31 cellular contexts compared by ENCODE assay signal in genomic region chr6:119608994-119609393, GRCh38.
"Had no signal": no experiment of that assay in that cellular context is flagged by ENCODE, and none has a peak within 500 bp of the region (broad histone marks: within the 10 kb centered on the region; RNA-seq: fewer than 3 reads in every experiment).

No MANE protein-coding gene starts in this region.

- H3K27me3 ChIP-seq: esophagus squamous epithelium, heart right ventricle, testis, transverse colon had no signal

- H3K27ac Mint-ChIP-seq: activated CD4-positive, alpha-beta memory T cell treated with anti-CD3 and anti-CD28 coated beads, Interleukin-2, amount 10 ng/mL, durations not matched to agents 7 days and 5 days; activated CD4-positive, alpha-beta T cell treated with anti-CD3 and anti-CD28 coated beads, Interleukin-2, amount 10 ng/mL, durations not matched to agents 7 days and 5 days; activated naive CD4-positive, alpha-beta T cell treated with anti-CD3 and anti-CD28 coated beads, Interleukin-2, amount 50 U/mL, for 24 hours; activated naive CD8-positive, alpha-beta T cell treated with anti-CD3 and anti-CD28 coated beads, Interleukin-2, amount 50 U/mL, for 24 hours; activated T-helper 2 cell treated with anti-CD3 and anti-CD28 coated beads, Interferon-gamma antibody, Interleukin-2, Interleukin-4, amounts not matched to agents 10 μg/mL and 5 μg/mL and 100 μg/mL, durations not matched to agents 14 hours and 24 hours and 36 hours; dendritic cell treated with granulocyte-macrophage colony-stimulating factor and Interleukin-4, amounts not matched to agents 40 ng/mL and 50 ng/mL, for 4 days; naive thymus-derived CD8-positive, alpha-beta T cell; T-helper 1 cell treated with Interleukin-12 subunit alpha and Interleukin-12 subunit beta and Interleukin-4 antibody, amounts not matched to agents 30 μg/mL and 1 μg/mL, for 36 hours had no signal

- H3K4me1 Mint-ChIP-seq: activated naive CD4-positive, alpha-beta T cell treated with anti-CD3 and anti-CD28 coated beads, Interleukin-2, amount 50 U/mL, for 24 hours; neural crest cell had no signal

- H3K27me3 Mint-ChIP-seq: activated CD4-positive, alpha-beta memory T cell treated with anti-CD3 and anti-CD28 coated beads, Interleukin-2, amount 10 ng/mL, durations not matched to agents 7 days and 5 days; activated naive CD4-positive, alpha-beta T cell treated with anti-CD3 and anti-CD28 coated beads, Interleukin-2, amount 50 U/mL, for 24 hours; activated naive CD8-positive, alpha-beta T cell treated with anti-CD3 and anti-CD28 coated beads, Interleukin-2, amount 50 U/mL, for 24 hours; dendritic cell treated with granulocyte-macrophage colony-stimulating factor and Interleukin-4, amounts not matched to agents 40 ng/mL and 50 ng/mL, for 4 days; naive thymus-derived CD8-positive, alpha-beta T cell had no signal

- H3K9me3 ChIP-seq: esophagus squamous epithelium, heart right ventricle, testis, transverse colon had no signal

- DNase-seq: activated CD4-positive, alpha-beta memory T cell treated with anti-CD3 and anti-CD28 coated beads, Interleukin-2, amount 10 ng/mL, durations not matched to agents 7 days and 5 days; activated CD4-positive, alpha-beta T cell treated with anti-CD3 and anti-CD28 coated beads, Interleukin-2, amount 10 ng/mL, durations not matched to agents 7 days and 5 days; activated CD4-positive, CD25-positive, alpha-beta regulatory T cell treated with anti-CD3 and anti-CD28 coated beads, Interleukin-2, amount 50 U/mL, for 72 hours; activated CD8-positive, alpha-beta memory T cell treated with anti-CD3 and anti-CD28 coated beads, Interleukin-2, amount 50 U/mL, for 48 hours; activated naive CD8-positive, alpha-beta T cell treated with anti-CD3 and anti-CD28 coated beads, Interleukin-2, amount 50 U/mL, for 24 hours; activated T-cell treated with anti-CD3 and anti-CD28 coated beads, Interleukin-2, amount 50 U/mL, for 48 hours; amygdala; central memory CD4-positive, alpha-beta T cell; esophagus squamous epithelium; foreskin melanocyte; heart right ventricle; kidney; left colon; midbrain; naive thymus-derived CD8-positive, alpha-beta T cell; nucleus accumbens; right cardiac atrium; stimulated activated CD4-positive, alpha-beta T cell treated with anti-CD3 and anti-CD28 coated beads, Interleukin-15, amount 100 ng/mL, for 24 hours; stimulated activated naive CD8-positive, alpha-beta T cell treated with anti-CD3 and anti-CD28 coated beads, Interleukin-15, Interleukin-2, amounts not matched to agents 100 U/mL and 50 U/mL, for 24 hours; SW 1271; T-helper 9 cell; testis; transverse colon; WERI-Rb-1 had no signal

- H2AFZ ChIP-seq: parathyroid adenoma had no signal

- H3K4me3 Mint-ChIP-seq: activated CD4-positive, alpha-beta memory T cell treated with anti-CD3 and anti-CD28 coated beads, Interleukin-2, amount 10 ng/mL, durations not matched to agents 7 days and 5 days; activated CD4-positive, alpha-beta T cell treated with anti-CD3 and anti-CD28 coated beads, Interleukin-2, amount 10 ng/mL, durations not matched to agents 7 days and 5 days; activated naive CD4-positive, alpha-beta T cell treated with anti-CD3 and anti-CD28 coated beads, Interleukin-2, amount 50 U/mL, for 24 hours; activated naive CD8-positive, alpha-beta T cell treated with anti-CD3 and anti-CD28 coated beads, Interleukin-2, amount 50 U/mL, for 24 hours; dendritic cell treated with granulocyte-macrophage colony-stimulating factor and Interleukin-4, amounts not matched to agents 40 ng/mL and 50 ng/mL, for 4 days; naive thymus-derived CD8-positive, alpha-beta T cell; neural crest cell; T-helper 1 cell treated with Interleukin-12 subunit alpha and Interleukin-12 subunit beta and Interleukin-4 antibody, amounts not matched to agents 30 μg/mL and 1 μg/mL, for 36 hours had no signal

- H3K79me2 ChIP-seq: parathyroid adenoma had no signal

- H3K36me3 ChIP-seq: esophagus squamous epithelium, heart right ventricle, transverse colon, WERI-Rb-1 had no signal

- ATAC-seq: activated naive CD8-positive, alpha-beta T cell treated with anti-CD3 and anti-CD28 coated beads, Interleukin-2, amount 50 U/mL, for 24 hours; heart right ventricle; left colon; naive thymus-derived CD8-positive, alpha-beta T cell; right cardiac atrium; stimulated activated naive CD8-positive, alpha-beta T cell treated with anti-CD3 and anti-CD28 coated beads, Interleukin-15, Interleukin-2, amounts not matched to agents 100 U/mL and 50 U/mL, for 24 hours had no signal

- H3K36me3 Mint-ChIP-seq: activated naive CD4-positive, alpha-beta T cell treated with anti-CD3 and anti-CD28 coated beads, Interleukin-2, amount 50 U/mL, for 24 hours; naive thymus-derived CD8-positive, alpha-beta T cell had no signal

- H3K9me3 Mint-ChIP-seq: activated CD4-positive, alpha-beta memory T cell treated with anti-CD3 and anti-CD28 coated beads, Interleukin-2, amount 10 ng/mL, durations not matched to agents 7 days and 5 days; activated CD4-positive, alpha-beta T cell treated with anti-CD3 and anti-CD28 coated beads, Interleukin-2, amount 10 ng/mL, durations not matched to agents 7 days and 5 days; activated naive CD4-positive, alpha-beta T cell treated with anti-CD3 and anti-CD28 coated beads, Interleukin-2, amount 50 U/mL, for 24 hours; activated naive CD8-positive, alpha-beta T cell treated with anti-CD3 and anti-CD28 coated beads, Interleukin-2, amount 50 U/mL, for 24 hours; activated T-helper 2 cell treated with anti-CD3 and anti-CD28 coated beads, Interferon-gamma antibody, Interleukin-2, Interleukin-4, amounts not matched to agents 10 μg/mL and 5 μg/mL and 100 μg/mL, durations not matched to agents 14 hours and 24 hours and 36 hours; dendritic cell treated with granulocyte-macrophage colony-stimulating factor and Interleukin-4, amounts not matched to agents 40 ng/mL and 50 ng/mL, for 4 days; naive thymus-derived CD8-positive, alpha-beta T cell; neural crest cell; T-helper 1 cell treated with Interleukin-12 subunit alpha and Interleukin-12 subunit beta and Interleukin-4 antibody, amounts not matched to agents 30 μg/mL and 1 μg/mL, for 36 hours had no signal

- H3K4me3 ChIP-seq: esophagus squamous epithelium, heart right ventricle, testis, transverse colon had no signal

- H3K9ac ChIP-seq: parathyroid adenoma had no signal

- H3K4me1 ChIP-seq: esophagus squamous epithelium, heart right ventricle, parathyroid adenoma, testis, transverse colon had no signal

- H3K27ac ChIP-seq: epithelial cell of prostate, esophagus squamous epithelium, heart right ventricle, parathyroid adenoma, testis, transverse colon, WERI-Rb-1 had no signal
